8 cellular contexts compared by ENCODE assay signal in the genomic region with DNA sequence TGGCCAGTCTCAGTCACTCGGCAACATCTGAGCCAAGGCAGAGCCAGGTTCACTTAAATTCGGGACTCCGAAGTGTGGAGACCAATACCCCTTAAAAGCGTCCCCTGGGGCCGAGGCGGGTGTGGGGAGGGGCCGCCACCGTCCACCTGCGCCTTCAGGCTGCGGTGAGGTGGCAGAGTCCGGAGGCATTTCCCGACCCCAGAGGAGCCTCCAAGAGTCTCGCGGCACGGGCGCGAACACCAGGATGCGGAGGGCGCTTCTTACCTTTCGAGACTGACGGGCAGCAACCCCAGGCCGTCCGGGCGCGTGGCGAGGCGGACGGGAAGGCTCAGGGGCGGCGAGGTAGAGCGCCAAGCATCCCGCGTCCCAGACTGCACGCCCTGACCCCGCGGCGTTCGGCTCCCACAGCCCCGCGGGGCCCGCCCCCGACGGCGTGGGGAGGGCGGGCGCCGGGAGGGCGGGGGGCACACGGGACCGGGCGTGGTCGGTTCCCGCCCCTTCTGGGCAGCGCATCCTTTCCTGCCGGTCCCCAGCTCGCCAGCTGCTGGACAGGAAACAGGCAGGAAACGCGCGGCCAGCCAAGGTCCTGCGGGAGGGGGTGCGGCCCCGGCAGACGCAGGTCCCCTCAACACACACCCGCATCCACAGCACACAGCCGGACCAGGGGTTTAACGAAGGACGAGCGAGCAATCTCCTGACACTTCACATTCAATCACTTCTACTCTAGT. TPM values are rescaled to one million over a fixed set of nuclear protein-coding genes. Genes with fewer than 3 reads are reported as not detected.
A peak's percentile ranks its signal among the peaks of the same experiment; 100 is the strongest.
DNase-seq lines count a peak whose midpoint lies in the region; TF ChIP-seq lines count a peak whose summit lies in the region.

A gene with protein sequence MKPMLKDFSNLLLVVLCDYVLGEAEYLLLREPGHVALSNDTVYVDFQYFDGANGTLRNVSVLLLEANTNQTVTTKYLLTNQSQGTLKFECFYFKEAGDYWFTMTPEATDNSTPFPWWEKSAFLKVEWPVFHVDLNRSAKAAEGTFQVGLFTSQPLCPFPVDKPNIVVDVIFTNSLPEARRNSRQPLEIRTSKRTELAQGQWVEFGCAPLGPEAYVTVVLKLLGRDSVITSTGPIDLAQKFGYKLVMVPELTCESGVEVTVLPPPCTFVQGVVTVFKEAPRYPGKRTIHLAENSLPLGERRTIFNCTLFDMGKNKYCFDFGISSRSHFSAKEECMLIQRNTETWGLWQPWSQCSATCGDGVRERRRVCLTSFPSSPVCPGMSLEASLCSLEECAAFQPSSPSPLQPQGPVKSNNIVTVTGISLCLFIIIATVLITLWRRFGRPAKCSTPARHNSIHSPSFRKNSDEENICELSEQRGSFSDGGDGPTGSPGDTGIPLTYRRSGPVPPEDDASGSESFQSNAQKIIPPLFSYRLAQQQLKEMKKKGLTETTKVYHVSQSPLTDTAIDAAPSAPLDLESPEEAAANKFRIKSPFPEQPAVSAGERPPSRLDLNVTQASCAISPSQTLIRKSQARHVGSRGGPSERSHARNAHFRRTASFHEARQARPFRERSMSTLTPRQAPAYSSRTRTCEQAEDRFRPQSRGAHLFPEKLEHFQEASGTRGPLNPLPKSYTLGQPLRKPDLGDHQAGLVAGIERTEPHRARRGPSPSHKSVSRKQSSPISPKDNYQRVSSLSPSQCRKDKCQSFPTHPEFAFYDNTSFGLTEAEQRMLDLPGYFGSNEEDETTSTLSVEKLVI (minus strand): TSS at position 406 of the 728 bp plus-strand sequence. CDS start 3,572 bp downstream, outside the sequence.

- H2AFZ ChIP-seq in parathyroid adenoma: no peak within 1 kb of the TSS

- DNase-seq in AG08396 (ENCODE audit: low spot score) (peak; percentile 83), GM13977 (ENCODE audit: low spot score) (peak; percentile 40), MG63 (peak; percentile 84), cardiac muscle cell (ENCODE audit: low read depth in 1 of 2, low spot score in 1 of 2) (peak in 1 of 2 donors; percentile 52), inferior parietal cortex (ENCODE audit: extremely low spot score) (no peak), MV-4-11 (lab: John Stamatoyannopoulos, UW) (no peak)

- in situ Hi-C loops in GM13977 (cut with MboI; ENCODE audit: low pct_unique_long_range_greater_than_20kb, low sequenced_read_pairs, unreplicated experiment): no loop called here

- H3K27me3 Mint-ChIP-seq in activated naive CD4-positive, alpha-beta T cell treated with anti-CD3 and anti-CD28 coated beads, Interleukin-2, amount 50 U/mL, for 24 hours: peaks cover 19% of the 10 kb centered on the region

- peak within 1 kb of the TSS; percentile 70 for H3K4me3 Mint-ChIP-seq in activated naive CD4-positive, alpha-beta T cell treated with anti-CD3 and anti-CD28 coated beads, Interleukin-2, amount 50 U/mL, for 24 hours

- peaks cover 22% of the 10 kb centered on the region for H3K4me1 Mint-ChIP-seq in activated naive CD4-positive, alpha-beta T cell treated with anti-CD3 and anti-CD28 coated beads, Interleukin-2, amount 50 U/mL, for 24 hours

- H3K27ac ChIP-seq in cardiac muscle cell (no peak within 1 kb of the TSS), parathyroid adenoma (peak within 1 kb of the TSS; percentile 11)

- no peaks in the 10 kb centered on the region for H3K9me3 Mint-ChIP-seq in activated naive CD4-positive, alpha-beta T cell treated with anti-CD3 and anti-CD28 coated beads, Interleukin-2, amount 50 U/mL, for 24 hours

- peak within 1 kb of the TSS; percentile 27 for H3K4me2 ChIP-seq in parathyroid adenoma (ENCODE audit: low read length)

- H3K4me3 ChIP-seq in MG63 (peak within 1 kb of the TSS; percentile 73), cardiac muscle cell (peak within 1 kb of the TSS; percentile 27), parathyroid adenoma (ENCODE audit: low read depth, low read length) (peak within 1 kb of the TSS; percentile 19)

- H3K4me1 ChIP-seq in cardiac muscle cell (ENCODE audit: low read depth): no peaks in the 10 kb centered on the region
- no peaks in the 10 kb centered on the region for H3K4me1 ChIP-seq in parathyroid adenoma

- no peaks in the 10 kb centered on the region for H3K79me2 ChIP-seq in parathyroid adenoma

- H3K9me3 ChIP-seq in MG63 (no peaks in the 10 kb centered on the region), cardiac muscle cell (ENCODE audit: low read depth) (no peaks in the 10 kb centered on the region), parathyroid adenoma (ENCODE audit: control insufficient read depth, low read length) (no peaks in the 10 kb centered on the region)

- no peak within 1 kb of the TSS for H3K27ac Mint-ChIP-seq in activated naive CD4-positive, alpha-beta T cell treated with anti-CD3 and anti-CD28 coated beads, Interleukin-2, amount 50 U/mL, for 24 hours

- no peak within 1 kb of the TSS for H3K9ac ChIP-seq in parathyroid adenoma

- no peak for TF ChIP-seq CTCF in GM13977 (IDR thresholded peaks at IDR 0.05; ENCODE audit: extremely low read depth, insufficient read depth, missing control alignments)
- no peak for TF ChIP-seq CTCF in cardiac muscle cell (IDR thresholded peaks at IDR 0.05; ENCODE audit: low read depth, low read length)
- TF ChIP-seq CTCF in parathyroid adenoma (IDR thresholded peaks at IDR 0.05): no peak

- H3K27me3 ChIP-seq in MG63 (no peaks in the 10 kb centered on the region), cardiac muscle cell (peaks cover 39% of the 10 kb centered on the region), parathyroid adenoma (ENCODE audit: control insufficient read depth, insufficient read depth, low read length) (no peaks in the 10 kb centered on the region)

- H3K36me3 Mint-ChIP-seq in activated naive CD4-positive, alpha-beta T cell treated with anti-CD3 and anti-CD28 coated beads, Interleukin-2, amount 50 U/mL, for 24 hours: peaks cover 4% of the 10 kb centered on the region

- H3K36me3 ChIP-seq in MG63 (peaks cover 5% of the 10 kb centered on the region), cardiac muscle cell (no peaks in the 10 kb centered on the region), parathyroid adenoma (ENCODE audit: control insufficient read depth, insufficient read depth, low read length) (no peaks in the 10 kb centered on the region)

RNA-seq across cellular contexts. Expression of the gene that starts here (rescaled TPM):
- 11.3 and 17.9 TPM in 2 replicates for total RNA-seq in MG63 (2014; rRNA removed; shearing (Covaris generic); ENCODE audit: low replicate concordance)
- total RNA-seq in cardiac muscle cell: 0.66 and 0.85 TPM in 2 replicates
- polyA plus RNA-seq in cardiac muscle cell: not detected in 2 replicates

Comparison
In these comparisons a context has a peak if more than half of its experiments do, and no peak if none do; other contexts are left out.
1. DNase-seq: peak in AG08396 (single experiment), GM13977 (single experiment) and MG63 (single experiment); none in inferior parietal cortex (single experiment) and MV-4-11 (single experiment).
2. H3K4me3 ChIP-seq: peak in every context shown above with its lines; median percentile 73 in MG63; 27 in cardiac muscle cell; 19 in parathyroid adenoma.